Comparison of ENCODE assay signal across 19 cellular contexts in genomic region chr3:53147161-53147902, GRCh38. TPM values are rescaled to one million over a fixed set of nuclear protein-coding genes. Genes with fewer than 3 reads are reported as not detected.
DNase-seq lines count a peak whose midpoint lies in the region; ATAC-seq, FAIRE-seq and TF ChIP-seq lines count a peak whose summit lies in the region.
"Had no signal": no experiment of that assay in that cellular context is flagged by ENCODE, and none has a peak within 500 bp of the region (broad histone marks: within the 10 kb centered on the region; RNA-seq: fewer than 3 reads in every experiment).

No MANE protein-coding gene starts in this region.

- peak; percentile 34 for DNase-seq in GM23248
- peak; percentile 54 for DNase-seq in lower lobe of right lung
- no peak for DNase-seq in small intestine
- no peak for DNase-seq in NCI-H524 treated with DMSO at 0.1 percent for 48 hours (lab: John Stamatoyannopoulos, UW)
- DNase-seq in NCI-H748 treated with DMSO at 0.1 percent for 48 hours (lab: John Stamatoyannopoulos, UW), result no peak
- no peak for DNase-seq in SK-N-DZ (ENCODE audit: low spot score)
- DNase-seq: activated CD4-positive, CD25-positive, alpha-beta regulatory T cell; activated CD8-positive, alpha-beta T cell treated with anti-CD3 and anti-CD28 coated beads for 36 hours; activated gamma-delta T cell treated with Interleukin-2 at 50 U/mL for 16 hours; amygdala; foreskin keratinocyte; GOT3; mammary epithelial cell; NCI-H1105; NCI-H2081 treated with DMSO at 0.1 percent for 48 hours had no signal

- no peaks in the 10 kb centered on the region for H3K9me2 ChIP-seq in GM23248 (ENCODE audit: insufficient read depth)

- no peak for TF ChIP-seq CTCF in VCaP (conservative IDR thresholded peaks at IDR 0.05)
- TF ChIP-seq CTCF in lower lobe of right lung (IDR thresholded peaks at IDR 0.05), result no peak

- WGBS in GM23248 (ENCODE audit: low coverage in 1 of 2, low lambda C conversion rate in 2 of 2, missing lambda C conversion rate in 2 of 2), 2 experiments, result 76 to 81% methylated on average over 11 of the region's 11 CpGs
- 65 to 78% (median 73%) methylated on average over 11 of the region's 11 CpGs for WGBS in small intestine, 3 donors

- no peaks in the 10 kb centered on the region for H4K20me1 ChIP-seq in GM23248 (ENCODE audit: insufficient read depth)

- no peaks in the 10 kb centered on the region for H3K9me3 ChIP-seq in GM23248 (ENCODE audit: low read depth)
- no peaks in the 10 kb centered on the region for H3K9me3 ChIP-seq in lower lobe of right lung
- no peaks in the 10 kb centered on the region for H3K9me3 ChIP-seq in small intestine (ENCODE audit: control insufficient read depth, low read depth)

- no peaks in the 10 kb centered on the region for H3F3A ChIP-seq in GM23248 (ENCODE audit: insufficient read depth)

- H3K4me1 ChIP-seq in GM23248 (ENCODE audit: insufficient read depth) (peaks cover 9% of the 10 kb centered on the region), lower lobe of right lung (peaks cover 55% of the 10 kb centered on the region), small intestine (ENCODE audit: control insufficient read depth in 2 of 2, insufficient read depth in 1 of 2, low read depth in 1 of 2, low read length in 1 of 2) (peaks cover 4 to 43% of the 10 kb centered on the region in 2 donors)
- H3K4me1 ChIP-seq: foreskin keratinocyte had no signal

- H3K36me3 ChIP-seq in GM23248 (ENCODE audit: low read depth), result no peaks in the 10 kb centered on the region
- H3K36me3 ChIP-seq in lower lobe of right lung, result no peaks in the 10 kb centered on the region
- no peaks in the 10 kb centered on the region for H3K36me3 ChIP-seq in small intestine (ENCODE audit: control insufficient read depth in 2 of 2, insufficient read depth in 2 of 2, low read length in 2 of 2)

- ATAC-seq in lower lobe of right lung, result peak in 1 of 2 donors; percentile 19
- ATAC-seq: activated CD8-positive, alpha-beta T cell treated with anti-CD3 and anti-CD28 coated beads for 36 hours; foreskin keratinocyte; SK-N-SH treated with all-trans-retinoic acid at 6 μM for 48 hours had no signal

- H3K4me3 ChIP-seq in GM23248 (no peak overlapping the region), lower lobe of right lung (no peak overlapping the region), small intestine (ENCODE audit: low read depth in 1 of 2, low read length in 2 of 2) (no peak overlapping the region)
- H3K4me3 ChIP-seq: dorsolateral prefrontal cortex had no signal

- FAIRE-seq in small intestine (lab: Jason Lieb, UNC), result no peak
- FAIRE-seq: GM12891 had no signal

- H3K27me3 ChIP-seq in GM23248 (replicated peaks; ENCODE audit: insufficient read depth) (no peaks in the 10 kb centered on the region), lower lobe of right lung (ENCODE audit: low read depth) (no peaks in the 10 kb centered on the region), small intestine (ENCODE audit: control insufficient read depth in 2 of 2, insufficient read depth in 2 of 2, low read length in 2 of 2) (no peaks in the 10 kb centered on the region)
- H3K27me3 ChIP-seq: dorsolateral prefrontal cortex had no signal

- in situ Hi-C loops in GM23248 (cut with MboI), result no loop called here

- no peaks in the 10 kb centered on the region for H3K79me2 ChIP-seq in GM23248 (ENCODE audit: insufficient read depth)

- intact Hi-C loops in lower lobe of right lung (cut with DNase I), result no loop called here

- no peak overlapping the region for H2AFZ ChIP-seq in GM23248

- no peak overlapping the region for H3K27ac ChIP-seq in GM23248
- peak overlapping the region; percentile 99 for H3K27ac ChIP-seq in VCaP
- peak overlapping the region; percentile 44 for H3K27ac ChIP-seq in lower lobe of right lung
- H3K27ac ChIP-seq in small intestine (ENCODE audit: low read depth in 1 of 2, low read length in 1 of 2), result peak overlapping the region; percentile 19 to 53
- H3K27ac ChIP-seq: dorsolateral prefrontal cortex, foreskin keratinocyte had no signal

- H3K9ac ChIP-seq in GM23248, result no peak overlapping the region

- H3K4me2 ChIP-seq in GM23248 (ENCODE audit: unreplicated experiment), result no peak overlapping the region

RNA-seq across cellular contexts. Expression of gene PRKCD, which starts 13.7 kb away (rescaled TPM):
- total RNA-seq in GM23248 (2014; rRNA removed; shearing (Covaris generic)), result 1.8 and 2.5 TPM in 2 replicates
- polyA plus RNA-seq in GM23248 (2016; fragmentation: Nextera tagmentation; extraction: Ambion mirVana) (9.2 and 9.6 TPM in 2 replicates), small intestine (100 to 1,000 TPM in 1 of 3 donors, 10 to 100 TPM in 2; 28.9 to 150 (median 99.7) TPM)
- 103 TPM for total RNA-seq in lower lobe of right lung
- 0.83 and 1.1 TPM in 2 replicates for polyA plus RNA-seq in SK-N-DZ (2014; cell fraction: cytosol; rRNA removed)
- polyA plus RNA-seq in SK-N-DZ (2014; cell fraction: nucleus; rRNA removed), result 1.4 and 14.4 TPM in 2 replicates

RNA-seq across cellular contexts. Expression of gene RFT1, which starts 17.1 kb away (rescaled TPM):
- 20.9 and 35.0 TPM in 2 replicates for total RNA-seq in GM23248 (2014; rRNA removed; shearing (Covaris generic))
- polyA plus RNA-seq in GM23248 (2016; fragmentation: Nextera tagmentation; extraction: Ambion mirVana) (35.7 and 43.8 TPM in 2 replicates), small intestine (10 to 100 TPM in 1 of 3 donors, 1 to 10 TPM in 2; 1.3 to 17.2 (median 1.9) TPM)
- 18.3 TPM for total RNA-seq in lower lobe of right lung
- 6.0 and 9.5 TPM in 2 replicates for polyA plus RNA-seq in SK-N-DZ (2014; cell fraction: cytosol; rRNA removed)
- 10.0 and 12.3 TPM in 2 replicates for polyA plus RNA-seq in SK-N-DZ (2014; cell fraction: nucleus; rRNA removed)

Comparison
In these comparisons a context has a peak if more than half of its experiments do, and no peak if none do; other contexts are left out.
1. DNase-seq: peak in GM23248 (single experiment) and lower lobe of right lung (single experiment); none in small intestine (single experiment), NCI-H524 treated with DMSO at 0.1 percent for 48 hours (single experiment), NCI-H748 treated with DMSO at 0.1 percent for 48 hours (single experiment) and SK-N-DZ (single experiment).
2. RNA of gene PRKCD, which starts 13.7 kb away (total RNA-seq): 103 TPM in lower lobe of right lung (single experiment); 1.8 to 2.5 TPM in GM23248; every median in the first group is over 10 times any median in the second.